ENCODE assay signal across 8 cellular contexts in genomic region chr3:88180398-88180999, GRCh38. TPM values are rescaled to one million over a fixed set of nuclear protein-coding genes. Genes with fewer than 3 reads are reported as not detected.
DNase-seq lines count a peak whose midpoint lies in the region; ATAC-seq and TF ChIP-seq lines count a peak whose summit lies in the region.

No MANE protein-coding gene starts in this region.

- H3K4me3 Mint-ChIP-seq in CD4-positive, alpha-beta T cell: no peak overlapping the region

- H3K27me3 Mint-ChIP-seq in CD4-positive, alpha-beta T cell: no peaks in the 10 kb centered on the region

- peak in 3 of 10 experiments; percentile 1 to 13 (median 11) for DNase-seq in CD4-positive, alpha-beta T cell
- DNase-seq in GM13977 (ENCODE audit: low spot score): peak; percentile 42
- DNase-seq in NCI-H748 (lab: John Stamatoyannopoulos, UW; ENCODE audit: unreplicated experiment): peak; percentile 57
- DNase-seq in dedifferentiated amniotic fluid mesenchymal stem cell (ENCODE audit: extremely low spot score): peak; percentile 59
- no peak for DNase-seq in retinal pigment epithelial cell (ENCODE audit: low read depth)
- DNase-seq in superior temporal gyrus (ENCODE audit: extremely low spot score): no peak
- DNase-seq in aorta: no peak

- H3K27me3 ChIP-seq in CD4-positive, alpha-beta T cell (ENCODE audit: control insufficient read depth, insufficient read depth, low read length): no peaks in the 10 kb centered on the region
- no peaks in the 10 kb centered on the region for H3K27me3 ChIP-seq in aorta (ENCODE audit: control insufficient read depth in 1 of 2, insufficient read depth in 2 of 2, low read length in 1 of 2)

- no peaks in the 10 kb centered on the region for H3K36me3 ChIP-seq in aorta (ENCODE audit: control insufficient read depth in 1 of 2, insufficient read depth in 2 of 2, low read length in 1 of 2)

- in situ Hi-C loops in GM13977 (cut with MboI; ENCODE audit: low pct_unique_long_range_greater_than_20kb, low sequenced_read_pairs, unreplicated experiment): no loop called here

- no peak overlapping the region for H3K27ac ChIP-seq in CD4-positive, alpha-beta T cell (ENCODE audit: low read depth, low read length)
- no peak overlapping the region for H3K27ac ChIP-seq in aorta (ENCODE audit: low read depth in 1 of 2, low read length in 2 of 2)

- CTCF ChIA-PET in CD4-positive, alpha-beta T cell (lab: Charles Lee): interaction anchor here (0.7 kb wide), 2 partner anchors 832 to 882 kb away, joined by 4 read pairs; no protein-coding TSS in a partner anchor

- peaks cover 8% of the 10 kb centered on the region for H3K9me3 Mint-ChIP-seq in CD4-positive, alpha-beta T cell

- 47 to 55% methylated on average over 4 of the region's 4 CpGs for WGBS in aorta, 2 donors

- no peaks in the 10 kb centered on the region for H3K4me1 ChIP-seq in aorta (ENCODE audit: control insufficient read depth in 1 of 2, insufficient read depth in 2 of 2, low read length in 2 of 2)

- H3K4me3 ChIP-seq in retinal pigment epithelial cell (ENCODE audit: low read length) (no peak overlapping the region), aorta (ENCODE audit: low read length in 2 of 2) (no peak overlapping the region)

- POLR2A ChIA-PET in CD4-positive, alpha-beta T cell (lab: Charles Lee): no interaction called here

- H3K27ac Mint-ChIP-seq in CD4-positive, alpha-beta T cell: no peak overlapping the region

- peaks cover 10% of the 10 kb centered on the region for H3K36me3 Mint-ChIP-seq in CD4-positive, alpha-beta T cell (ENCODE audit: low read depth)

- intact Hi-C loops in CD4-positive, alpha-beta T cell (cut with DNase I, micrococcal nuclease): loop anchor here in 1 of 2 experiments (1.0 to 2.0 kb wide), 2 partner anchors 410 to 830 kb away; no protein-coding TSS in a partner anchor
- intact Hi-C loops in aorta (cut with DNase I): no loop called here

- TF ChIP-seq CTCF in CD4-positive, alpha-beta T cell (IDR thresholded peaks at IDR 0.05): peak; percentile 66
- TF ChIP-seq CTCF in GM13977 (IDR thresholded peaks at IDR 0.05; ENCODE audit: extremely low read depth, insufficient read depth, missing control alignments): peak; percentile 61
- TF ChIP-seq CTCF in retinal pigment epithelial cell (conservative IDR thresholded peaks at IDR 0.05; ENCODE audit: low read depth, low read length): peak; percentile 50

- H3K9me3 ChIP-seq in CD4-positive, alpha-beta T cell (ENCODE audit: control insufficient read depth, low read length): no peaks in the 10 kb centered on the region
- H3K9me3 ChIP-seq in aorta (ENCODE audit: control insufficient read depth, low read length): no peaks in the 10 kb centered on the region

- no peak for ATAC-seq in CD4-positive, alpha-beta T cell (ENCODE audit: poor library complexity)
- ATAC-seq in HG02678 (IDR thresholded peaks at IDR 0.05; ENCODE audit: unreplicated experiment) (peak; percentile 93), aorta (ENCODE audit: low FRiP score) (no peak)

- no peaks in the 10 kb centered on the region for H3K4me1 Mint-ChIP-seq in CD4-positive, alpha-beta T cell (ENCODE audit: low read depth)

RNA-seq across cellular contexts. Expression of gene C3orf38, which starts 30.7 kb away (rescaled TPM):
- 10 to 100 TPM; 45.9 to 52.9 TPM for total RNA-seq in CD4-positive, alpha-beta T cell
- total RNA-seq in aorta: 10 to 100 TPM; 22.4 to 23.6 TPM
- 10 to 100 TPM; 10.3 to 12.8 TPM for polyA plus RNA-seq in aorta

Comparison
In these comparisons a context has a peak if more than half of its experiments do, and no peak if none do; other contexts are left out.
1. DNase-seq: peak in GM13977 (single experiment), NCI-H748 (single experiment) and dedifferentiated amniotic fluid mesenchymal stem cell (single experiment); none in retinal pigment epithelial cell (single experiment), superior temporal gyrus (single experiment) and aorta (0 of 2).
2. Peak in every context shown above with its lines, with median percentiles within 50 percentile points of each other: CTCF ChIP-seq.